ENCODE assay signal across 8 cellular contexts in genomic region chr3:49553690-49554634, GRCh38. TPM values are rescaled to one million over a fixed set of nuclear protein-coding genes. Genes with fewer than 3 reads are reported as not detected.
DNase-seq lines count a peak whose midpoint lies in the region; ATAC-seq and TF ChIP-seq lines count a peak whose summit lies in the region.

Gene BSN, plus strand, starts transcription at chr3:49554477. Its CDS starts 126 bp downstream, at chr3:49554603.

- WGBS in tibial nerve, 2 donors = 5 to 10% methylated on average over 21 to 52 of the region's 77 CpGs

- H3K4me3 ChIP-seq in cardiac muscle cell (peak within 1 kb of the TSS; percentile 45), tibial nerve (peak within 1 kb of the TSS; percentile 41 to 80 (median 69))

- CTCF ChIA-PET in GM10248 (lab: Yijun Ruan, JAX) = interaction anchor here (0.7 to 4.3 kb wide), 8 partner anchors 11 to 383 kb away, joined by 3 to 28 read pairs (median 6); partner anchors contain the start of gene KLHDC8B

- ATAC-seq in HG02623 (IDR thresholded peaks at IDR 0.05; ENCODE audit: unreplicated experiment) = peak; percentile 71
- ATAC-seq in activated naive CD8-positive, alpha-beta T cell treated with anti-CD3 and anti-CD28 coated beads, Interleukin-2, amount 50 U/mL, for 24 hours = peak; percentile 85

- peak within 1 kb of the TSS; percentile 84 for H3K27ac ChIP-seq in cardiac muscle cell
- peak within 1 kb of the TSS in 3 of 4 donors; percentile 36 to 84 (median 68) for H3K27ac ChIP-seq in tibial nerve

- peak in 1 of 2 donors; percentile 31 for TF ChIP-seq EP300 in tibial nerve (IDR thresholded peaks at IDR 0.05)

- H3K36me3 ChIP-seq in cardiac muscle cell (no peaks in the 10 kb centered on the region), tibial nerve (no peaks in the 10 kb centered on the region)

- H3K4me1 ChIP-seq in cardiac muscle cell (ENCODE audit: low read depth) (peaks cover 11% of the 10 kb centered on the region), tibial nerve (peaks cover 0 to 19% (median 17%) of the 10 kb centered on the region in 4 donors)

- TF ChIP-seq CTCF in GM10248 (IDR thresholded peaks at IDR 0.05; ENCODE audit: control extremely low read depth, extremely low read depth, low read depth, missing control alignments) (no peak), cardiac muscle cell (IDR thresholded peaks at IDR 0.05; ENCODE audit: low read depth, low read length) (no peak), tibial nerve (IDR thresholded peaks at IDR 0.05) (peak in 2 of 5 experiments; percentile 10 to 16)

- H3K36me3 Mint-ChIP-seq in activated naive CD8-positive, alpha-beta T cell treated with anti-CD3 and anti-CD28 coated beads, Interleukin-2, amount 50 U/mL, for 24 hours (ENCODE audit: low read depth) = no peaks in the 10 kb centered on the region

- no peak for TF ChIP-seq POLR2A in tibial nerve (IDR thresholded peaks at IDR 0.05)

- POLR2A ChIA-PET in GM10248 (lab: Yijun Ruan, JAX) = interaction anchor here (0.5 kb wide), 1 partner anchor 64 kb away, joined by 3 read pairs; no protein-coding TSS in a partner anchor

- peak within 1 kb of the TSS; percentile 89 for H3K4me3 Mint-ChIP-seq in activated naive CD8-positive, alpha-beta T cell treated with anti-CD3 and anti-CD28 coated beads, Interleukin-2, amount 50 U/mL, for 24 hours

- H3K27me3 ChIP-seq in cardiac muscle cell (peaks cover 11% of the 10 kb centered on the region), tibial nerve (no peaks in the 10 kb centered on the region)

- H3K4me1 Mint-ChIP-seq in activated naive CD8-positive, alpha-beta T cell treated with anti-CD3 and anti-CD28 coated beads, Interleukin-2, amount 50 U/mL, for 24 hours = peaks cover 12% of the 10 kb centered on the region

- H3K27ac Mint-ChIP-seq in activated naive CD8-positive, alpha-beta T cell treated with anti-CD3 and anti-CD28 coated beads, Interleukin-2, amount 50 U/mL, for 24 hours = peak within 1 kb of the TSS; percentile 40

- peaks cover 27% of the 10 kb centered on the region for H3K27me3 Mint-ChIP-seq in activated naive CD8-positive, alpha-beta T cell treated with anti-CD3 and anti-CD28 coated beads, Interleukin-2, amount 50 U/mL, for 24 hours

- H3K9me3 Mint-ChIP-seq in activated naive CD8-positive, alpha-beta T cell treated with anti-CD3 and anti-CD28 coated beads, Interleukin-2, amount 50 U/mL, for 24 hours = no peaks in the 10 kb centered on the region

- DNase-seq in GM10248 (ENCODE audit: extremely low spot score) = peak; percentile 99
- DNase-seq in NCI-H1105 treated with DMSO at 0.1 percent for 48 hours (lab: John Stamatoyannopoulos, UW) = peak; percentile 76
- DNase-seq in SW 1271 (lab: John Stamatoyannopoulos, UW) = peak; percentile 39 to 75
- peak; percentile 92 for DNase-seq in activated naive CD8-positive, alpha-beta T cell treated with anti-CD3 and anti-CD28 coated beads, Interleukin-2, amount 50 U/mL, for 24 hours
- DNase-seq in cardiac muscle cell (ENCODE audit: low read depth in 1 of 2, low spot score in 1 of 2) = peak; percentile 94 to 96
- DNase-seq in pons (ENCODE audit: low spot score) = peak; percentile 87
- peak; percentile 73 to 75 for DNase-seq in tibial nerve (ENCODE audit: low spot score in 2 of 2)

- H3K9me3 ChIP-seq in cardiac muscle cell (ENCODE audit: low read depth) (no peaks in the 10 kb centered on the region), tibial nerve (no peaks in the 10 kb centered on the region)

RNA-seq across cellular contexts. Expression of gene BSN, which starts in this region (rescaled TPM):
- total RNA-seq in cardiac muscle cell = 1.9 and 2.1 TPM in 2 replicates
- polyA plus RNA-seq in cardiac muscle cell = 1.2 and 1.6 TPM in 2 replicates
- 1 to 10 TPM in 2 of 4 donors, under 1 TPM in 2; 0.44 to 1.8 (median 0.92) TPM for total RNA-seq in tibial nerve

Comparison
In these comparisons a context has a peak if more than half of its experiments do, and no peak if none do; other contexts are left out.
1. Peak in every context shown above with its lines: DNase-seq, ATAC-seq, H3K4me3 ChIP-seq and H3K27ac ChIP-seq.